1 cellular context compared by ENCODE assay signal in genomic region chr15:70062321-70062956, GRCh38.
TF ChIP-seq lines count a peak whose summit lies in the region.

No MANE protein-coding gene starts in this region.

TF ChIP-seq in HepG2, 621 proteins besides CTCF, POLR2A, EP300 and RAD21 (continued from another document):
- TF ChIP-seq ZBTB4 (CRISPR knock-in tag; IDR thresholded peaks at IDR 0.05; ENCODE audit: borderline replicate concordance) (no peak), ZFP36L2 (CRISPR knock-in tag; IDR thresholded peaks at IDR 0.05) (no peak), CHCHD3 (CRISPR knock-in tag; IDR thresholded peaks at IDR 0.05) (no peak)
